8 cellular contexts compared by ENCODE assay signal in the genomic region with DNA sequence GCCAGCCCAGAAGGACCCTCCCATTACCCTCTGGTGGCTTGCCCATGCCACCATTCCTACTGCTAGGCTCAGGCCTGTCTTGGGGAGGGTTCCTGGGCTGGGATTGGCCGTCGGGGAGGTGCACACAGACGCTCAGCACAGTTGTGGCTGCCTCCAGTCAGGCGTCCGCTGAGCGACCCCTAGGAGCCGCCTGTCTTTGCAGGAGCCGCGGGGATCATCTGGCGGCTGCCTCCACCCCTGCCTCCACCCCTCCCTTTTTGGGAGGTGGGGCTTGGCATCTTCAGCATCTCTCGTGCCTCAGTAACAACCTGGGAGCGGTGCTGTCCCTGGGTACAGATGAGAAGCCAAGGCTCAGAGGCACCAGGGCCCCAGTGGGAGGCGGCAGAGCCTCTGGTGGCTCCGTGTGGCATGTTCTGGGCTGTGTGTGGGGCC. TPM values are rescaled to one million over a fixed set of nuclear protein-coding genes. Genes with fewer than 3 reads are reported as not detected.
A peak's percentile ranks its signal among the peaks of the same experiment; 100 is the strongest.
DNase-seq lines count a peak whose midpoint lies in the region; ATAC-seq, FAIRE-seq and TF ChIP-seq lines count a peak whose summit lies in the region.

No MANE protein-coding gene starts in this region.

- intact Hi-C loops in MCF 10A (cut with micrococcal nuclease) (no loop called here), lower leg skin (cut with DNase I; ENCODE audit: low total_unique reads) (no loop called here)

- no peaks in the 10 kb centered on the region for H3K27me3 ChIP-seq in MG63

- H3K27ac ChIP-seq in A549 = peak overlapping the region; percentile 88 to 90

- no TSS peak for BruUV-seq in MCF 10A (replicated peaks; lab: Mats Ljungman, UMichigan)

- POLR2A ChIA-PET in A549 (lab: Yijun Ruan, JAX) = interaction anchor here (0.7 to 1.6 kb wide), 4 partner anchors 10 to 41 kb away, joined by 3 to 18 read pairs (median 8); no protein-coding TSS in a partner anchor
- POLR2A ChIA-PET in MCF 10A (lab: Yijun Ruan, JAX) = interaction anchor here (0.6 to 5.3 kb wide), 12 partner anchors 10 to 201 kb away, joined by 3 to 35 read pairs (median 5); partner anchors contain the start of gene RNU6ATAC

- no peaks in the 10 kb centered on the region for H3K9me3 Mint-ChIP-seq in MCF 10A (ENCODE audit: unreplicated experiment)

- ATAC-seq in A549 = peak; percentile 67 to 76
- no peak for ATAC-seq in GM21825 (IDR thresholded peaks at IDR 0.05; ENCODE audit: unreplicated experiment)
- ATAC-seq in GM19467 (IDR thresholded peaks at IDR 0.05; ENCODE audit: unreplicated experiment) = no peak

- no peaks in the 10 kb centered on the region for H3K9me3 ChIP-seq in A549
- no peaks in the 10 kb centered on the region for H3K9me3 ChIP-seq in MG63

- TF ChIP-seq RAD21 in A549 (conservative IDR thresholded peaks at IDR 0.05 in 1 of 2, IDR thresholded peaks at IDR 0.05 in 1 of 2) = peak in 1 of 2 experiments; percentile 35; a peak in 1 of 5 replicates

- no peak for TF ChIP-seq CTCF in A549 (IDR thresholded peaks at IDR 0.05)
- no peak for TF ChIP-seq CTCF in MCF 10A (IDR thresholded peaks at IDR 0.05; ENCODE audit: unreplicated experiment)
- no peak for TF ChIP-seq CTCF in lower leg skin (IDR thresholded peaks at IDR 0.05)

- H3K4me1 Mint-ChIP-seq in MCF 10A (ENCODE audit: insufficient read depth, unreplicated experiment) = peaks cover 35% of the 10 kb centered on the region

- H3K4me3 ChIP-seq in A549 = no peak overlapping the region
- H3K4me3 ChIP-seq in MG63 = no peak overlapping the region; the same call in 1 of the 2 replicates
- no peak overlapping the region for H3K4me3 ChIP-seq in lower leg skin (ENCODE audit: low read depth, poor library complexity, severe bottlenecking)

- TF ChIP-seq EP300 in A549 (IDR thresholded peaks at IDR 0.05) = no peak

- H3K4me2 ChIP-seq in A549 = peak overlapping the region; percentile 80

- CTCF ChIA-PET in A549 (lab: Yijun Ruan, JAX) = interaction anchor here (1.3 to 4.0 kb wide), 8 partner anchors 9 to 195 kb away, joined by 3 to 24 read pairs (median 6); no protein-coding TSS in a partner anchor
- CTCF ChIA-PET in MCF 10A (lab: Yijun Ruan, JAX) = interaction anchor here (0.5 to 1.4 kb wide), 7 partner anchors 10 to 688 kb away, joined by 3 to 8 read pairs (median 3); no protein-coding TSS in a partner anchor

- H3K4me1 ChIP-seq in A549 = peaks cover 33% of the 10 kb centered on the region

- no peaks in the 10 kb centered on the region; the same call in 1 of the 2 replicates for H3K36me3 ChIP-seq in MG63

- peak overlapping the region; percentile 69 for H3K27ac Mint-ChIP-seq in MCF 10A (ENCODE audit: low read depth, unreplicated experiment)

- TF ChIP-seq POLR2A in A549 (IDR thresholded peaks at IDR 0.05; ENCODE audit: low read length) (no peak), lower leg skin (IDR thresholded peaks at IDR 0.05) (no peak)

- no peak for FAIRE-seq in A549 (lab: Jason Lieb, UNC)

- peak; percentile 31 to 55 for DNase-seq in A549 (ENCODE audit: low read depth in 1 of 2, low spot score in 1 of 2)
- DNase-seq in MG63 = peak; percentile 86
- DNase-seq in MCF 10A (ENCODE audit: unreplicated experiment) = peak; percentile 93
- peak; percentile 88 to 94 for DNase-seq in lower leg skin (ENCODE audit: low spot score in 2 of 2)
- DNase-seq in SKM-1 treated with dmso at 0.1 percent for 144 hours (lab: John Stamatoyannopoulos, UW; ENCODE audit: unreplicated experiment) = no peak
- DNase-seq in occipital lobe (lab: John Stamatoyannopoulos, UW) = no peak

- H3K36me3 Mint-ChIP-seq in MCF 10A (ENCODE audit: insufficient read depth, unreplicated experiment) = peaks cover 6% of the 10 kb centered on the region

- no peaks in the 10 kb centered on the region for H3K27me3 Mint-ChIP-seq in MCF 10A (ENCODE audit: insufficient read depth, unreplicated experiment)

- 35% methylated on average over 4 of the region's 14 CpGs for WGBS in A549 (ENCODE audit: missing lambda C conversion rate)
- 15 to 18% methylated on average over 10 to 14 of the region's 14 CpGs for WGBS in lower leg skin, 2 donors

- no peak overlapping the region for H3K4me3 Mint-ChIP-seq in MCF 10A (ENCODE audit: unreplicated experiment)

TF ChIP-seq in A549, 52 proteins besides CTCF, POLR2A, EP300 and RAD21:
- TF ChIP-seq MYC (IDR thresholded peaks at IDR 0.05; ENCODE audit: borderline replicate concordance, low read length) (no peak), ZC3H11A (IDR thresholded peaks at IDR 0.05) (no peak), MAFK (IDR thresholded peaks at IDR 0.05; ENCODE audit: partially characterized antibody) (no peak), HOXA7 (CRISPR knock-in tag; IDR thresholded peaks at IDR 0.05) (no peak), TP53 (CRISPR knock-in tag; IDR thresholded peaks at IDR 0.05) (no peak), CBX8 (IDR thresholded peaks at IDR 0.05) (no peak), RFX5 (IDR thresholded peaks at IDR 0.05) (no peak), HOXB13 (CRISPR knock-in tag; IDR thresholded peaks at IDR 0.05; ENCODE audit: low read depth) (no peak), CHD2 (IDR thresholded peaks at IDR 0.05; ENCODE audit: low read length, partially characterized antibody) (no peak), GATA3 (IDR thresholded peaks at IDR 0.05; ENCODE audit: borderline replicate concordance) (no peak)
- TF ChIP-seq, protein P1, sequence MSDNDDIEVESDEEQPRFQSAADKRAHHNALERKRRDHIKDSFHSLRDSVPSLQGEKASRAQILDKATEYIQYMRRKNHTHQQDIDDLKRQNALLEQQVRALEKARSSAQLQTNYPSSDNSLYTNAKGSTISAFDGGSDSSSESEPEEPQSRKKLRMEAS (IDR thresholded peaks at IDR 0.05) = no peak

RNA-seq across cellular contexts. Expression of gene RXRA, which starts 39.6 kb away (rescaled TPM):
- polyA plus RNA-seq in A549 (2011; rRNA removed) (6.6 and 10.2 TPM in 2 replicates), A549 (2017; fragmentation: RNase III; extraction: RNeasy Plus Mini Kit Qiagen cat#74134 plus additional on column Dnase treatment) (22.0 to 23.9 TPM (median 22.5 TPM) in 3 replicates)
- 16.7 and 21.8 TPM in 2 replicates for polyA plus RNA-seq in A549 (2012; cell fraction: cytosol; rRNA removed)
- 25.5 and 28.7 TPM in 2 replicates for polyA plus RNA-seq in A549 (2012; cell fraction: nucleus; rRNA removed)
- polyA minus RNA-seq in A549 (2011; rRNA and poly(A)+ RNA removed) = 8.2 and 12.5 TPM in 2 replicates
- total RNA-seq in MG63 (2014; rRNA removed; shearing (Covaris generic); ENCODE audit: low replicate concordance) = 18.2 and 40.5 TPM in 2 replicates
- total RNA-seq in MCF 10A (2022) (57.7 and 65.5 TPM in 2 replicates), lower leg skin (100 to 1,000 TPM; 143 to 242 (median 166) TPM), occipital lobe (6.6 TPM)

Comparison
In these comparisons a context has a peak if more than half of its experiments do, and no peak if none do; other contexts are left out.
1. ATAC-seq: peak in A549 (2 of 2); none in GM21825 (single experiment) and GM19467 (single experiment).
2. DNase-seq: peak in A549 (2 of 2), MG63 (single experiment), MCF 10A (single experiment) and lower leg skin (2 of 2); none in SKM-1 treated with dmso at 0.1 percent for 144 hours (single experiment) and occipital lobe (single experiment).